8 cellular contexts compared by ENCODE assay signal in the genomic region with DNA sequence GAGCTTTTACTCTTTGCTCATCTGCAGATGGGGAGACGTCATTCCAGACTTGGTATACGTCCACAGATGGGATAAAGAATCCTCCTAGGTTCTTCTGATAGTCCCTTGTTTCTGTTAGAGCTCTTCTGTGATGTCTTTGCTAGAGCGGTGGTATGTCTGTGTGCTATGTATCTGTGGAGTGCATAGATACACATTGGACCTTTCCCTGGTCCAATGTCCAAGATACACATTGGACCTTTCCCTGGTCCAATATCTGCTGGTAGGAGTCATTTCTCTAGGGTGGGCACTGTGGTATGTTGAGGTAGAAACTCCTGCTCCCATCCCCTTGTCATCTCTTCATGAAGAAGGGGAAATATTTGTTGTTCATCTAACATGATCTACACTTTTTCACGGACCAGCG. TPM values are rescaled to one million over a fixed set of nuclear protein-coding genes. Genes with fewer than 3 reads are reported as not detected.
"Had no signal": no experiment of that assay in that cellular context is flagged by ENCODE, and none has a peak within 500 bp of the region (broad histone marks: within the 10 kb centered on the region; RNA-seq: fewer than 3 reads in every experiment).

No MANE protein-coding gene starts in this region.

- H3K4me3 ChIP-seq: K562 had no signal

- DNase-seq: IMR-90, KBM-7, KG1 had no signal

- H3K9ac ChIP-seq: KMS-11 had no signal

- H3K27ac ChIP-seq: HL-60, KMS-11 had no signal

- ATAC-seq: K562 had no signal

- H3K4me2 ChIP-seq: KMS-11 had no signal

- FAIRE-seq: HTR-8/SVneo, K562 had no signal

- H3K4me3 Mint-ChIP-seq: IgD-negative memory B cell had no signal

RNA-seq across cellular contexts. Expression of gene LPP, which starts 47.5 kb away (rescaled TPM):
- polyA plus RNA-seq: K562 had no signal
